1 cellular context compared by ENCODE assay signal in the genomic region with DNA sequence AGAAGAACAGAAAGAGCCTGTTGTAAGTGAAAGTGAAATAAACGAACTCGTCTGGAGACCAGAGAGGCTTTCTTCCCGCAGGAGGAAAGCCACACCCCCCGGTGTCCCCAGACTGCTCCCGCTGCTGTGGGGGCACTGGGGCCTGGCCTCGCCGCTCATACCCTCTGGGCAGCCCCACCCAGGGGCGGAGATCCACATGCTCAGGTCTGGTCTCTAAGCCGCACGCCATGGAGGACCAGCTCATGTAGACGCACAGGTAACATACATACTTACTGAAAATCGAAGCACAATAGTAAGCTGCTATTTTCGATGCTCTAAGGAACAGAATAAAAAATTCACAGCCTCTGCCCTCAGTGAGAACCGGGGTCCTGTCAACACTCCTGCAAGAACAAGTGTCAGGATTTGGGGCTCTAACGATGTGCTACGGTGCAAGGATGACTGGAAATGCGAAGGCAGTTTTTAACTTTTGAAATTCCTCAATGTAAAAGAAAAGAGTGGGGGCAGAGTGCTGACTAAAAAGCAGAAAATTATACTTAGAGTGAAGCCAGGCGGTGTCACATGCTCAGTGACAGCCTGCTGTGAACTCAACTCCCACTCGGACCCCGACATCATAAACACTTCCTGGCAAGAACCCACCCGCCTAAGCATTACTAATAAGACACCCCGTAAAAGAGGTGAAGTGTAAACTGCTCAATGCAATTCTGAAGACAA.
A peak's percentile ranks its signal among the peaks of the same experiment; 100 is the strongest.
TF ChIP-seq lines count a peak whose summit lies in the region.

No MANE protein-coding gene starts in this region.

TF ChIP-seq in GM12878, 131 proteins besides CTCF, POLR2A, EP300 and RAD21 (continued from another document and continues in another):
- TF ChIP-seq, protein P1, sequence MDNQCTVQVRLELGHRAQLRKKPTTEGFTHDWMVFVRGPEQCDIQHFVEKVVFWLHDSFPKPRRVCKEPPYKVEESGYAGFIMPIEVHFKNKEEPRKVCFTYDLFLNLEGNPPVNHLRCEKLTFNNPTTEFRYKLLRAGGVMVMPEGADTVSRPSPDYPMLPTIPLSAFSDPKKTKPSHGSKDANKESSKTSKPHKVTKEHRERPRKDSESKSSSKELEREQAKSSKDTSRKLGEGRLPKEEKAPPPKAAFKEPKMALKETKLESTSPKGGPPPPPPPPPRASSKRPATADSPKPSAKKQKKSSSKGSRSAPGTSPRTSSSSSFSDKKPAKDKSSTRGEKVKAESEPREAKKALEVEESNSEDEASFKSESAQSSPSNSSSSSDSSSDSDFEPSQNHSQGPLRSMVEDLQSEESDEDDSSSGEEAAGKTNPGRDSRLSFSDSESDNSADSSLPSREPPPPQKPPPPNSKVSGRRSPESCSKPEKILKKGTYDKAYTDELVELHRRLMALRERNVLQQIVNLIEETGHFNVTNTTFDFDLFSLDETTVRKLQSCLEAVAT (IDR thresholded peaks at IDR 0.05) = no peak
- TF ChIP-seq HCFC1 (IDR thresholded peaks at IDR 0.05; ENCODE audit: low read length) (no peak), TCF7 (IDR thresholded peaks at IDR 0.05; ENCODE audit: borderline replicate concordance) (no peak), BCL11A (IDR thresholded peaks at IDR 0.05; ENCODE audit: low read depth, low read length) (0 out of 2 replicates have a peak, but pooled peaks have one; percentile 13), MEF2B (IDR thresholded peaks at IDR 0.05; ENCODE audit: partially characterized antibody, poor library complexity, severe bottlenecking) (no peak), ZBED1 (IDR thresholded peaks at IDR 0.05; ENCODE audit: borderline replicate concordance) (0 out of 2 replicates have a peak, but pooled peaks have one; percentile 36), SUPT20H (IDR thresholded peaks at IDR 0.05; ENCODE audit: borderline replicate concordance, control insufficient read depth, low read depth, low read length) (no peak), BRCA1 (IDR thresholded peaks at IDR 0.05; ENCODE audit: low read depth, low read length) (no peak), BHLHE40 (IDR thresholded peaks at IDR 0.05; ENCODE audit: borderline replicate concordance in 1 of 2, low read depth in 2 of 2, low read length in 1 of 2) (0 out of 4 replicates have a peak, but pooled peaks of 1 of the 2 experiments have one; percentile 3), MEF2A (IDR thresholded peaks at IDR 0.05; ENCODE audit: insufficient read depth, low read depth, low read length) (0 out of 2 replicates have a peak, but pooled peaks have one; percentile 32), SP1 (IDR thresholded peaks at IDR 0.05; ENCODE audit: low read depth, low read length) (no peak), RBBP5 (conservative IDR thresholded peaks at IDR 0.05) (no peak), RAD51 (IDR thresholded peaks at IDR 0.05) (peak; percentile 70; the same call in 1 of the 2 replicates), CREM (IDR thresholded peaks at IDR 0.05; ENCODE audit: low read depth) (peak; percentile 32; the same call in 1 of the 2 replicates), SRF (IDR thresholded peaks at IDR 0.05; ENCODE audit: low read depth in 2 of 2, low read length in 2 of 2) (no peak), ZNF622 (IDR thresholded peaks at IDR 0.05) (no peak), ZNF384 (IDR thresholded peaks at IDR 0.05; ENCODE audit: borderline replicate concordance, low read depth, low read length) (no peak), SMC3 (IDR thresholded peaks at IDR 0.05; ENCODE audit: borderline replicate concordance, low read length) (no peak), NFYA (IDR thresholded peaks at IDR 0.05; ENCODE audit: borderline replicate concordance, low read depth, low read length) (no peak), TCF3 (IDR thresholded peaks at IDR 0.05; ENCODE audit: borderline replicate concordance, insufficient read depth, low read depth, low read length) (no peak), MTA2 (IDR thresholded peaks at IDR 0.05; ENCODE audit: low read depth) (no peak), BMI1 (IDR thresholded peaks at IDR 0.05; ENCODE audit: borderline replicate concordance) (no peak), SPI1 (IDR thresholded peaks at IDR 0.05; ENCODE audit: borderline replicate concordance, insufficient read depth, low read depth, low read length) (no peak), YBX1 (IDR thresholded peaks at IDR 0.05) (no peak), FOS (IDR thresholded peaks at IDR 0.05; ENCODE audit: borderline replicate concordance, extremely low read depth, insufficient read length) (no peak), SMAD1 (IDR thresholded peaks at IDR 0.05; ENCODE audit: low read depth, partially characterized antibody) (no peak), POLR2AphosphoS5 (IDR thresholded peaks at IDR 0.05; ENCODE audit: low read length) (no peak), FOXK2 (IDR thresholded peaks at IDR 0.05) (no peak), ESRRA (IDR thresholded peaks at IDR 0.05; ENCODE audit: low read length) (no peak), JUND (IDR thresholded peaks at IDR 0.05; ENCODE audit: low read depth, low read length) (no peak), ZZZ3 (IDR thresholded peaks at IDR 0.05; ENCODE audit: control insufficient read depth, insufficient read length, low read depth) (no peak)
- TF ChIP-seq, protein P2, sequence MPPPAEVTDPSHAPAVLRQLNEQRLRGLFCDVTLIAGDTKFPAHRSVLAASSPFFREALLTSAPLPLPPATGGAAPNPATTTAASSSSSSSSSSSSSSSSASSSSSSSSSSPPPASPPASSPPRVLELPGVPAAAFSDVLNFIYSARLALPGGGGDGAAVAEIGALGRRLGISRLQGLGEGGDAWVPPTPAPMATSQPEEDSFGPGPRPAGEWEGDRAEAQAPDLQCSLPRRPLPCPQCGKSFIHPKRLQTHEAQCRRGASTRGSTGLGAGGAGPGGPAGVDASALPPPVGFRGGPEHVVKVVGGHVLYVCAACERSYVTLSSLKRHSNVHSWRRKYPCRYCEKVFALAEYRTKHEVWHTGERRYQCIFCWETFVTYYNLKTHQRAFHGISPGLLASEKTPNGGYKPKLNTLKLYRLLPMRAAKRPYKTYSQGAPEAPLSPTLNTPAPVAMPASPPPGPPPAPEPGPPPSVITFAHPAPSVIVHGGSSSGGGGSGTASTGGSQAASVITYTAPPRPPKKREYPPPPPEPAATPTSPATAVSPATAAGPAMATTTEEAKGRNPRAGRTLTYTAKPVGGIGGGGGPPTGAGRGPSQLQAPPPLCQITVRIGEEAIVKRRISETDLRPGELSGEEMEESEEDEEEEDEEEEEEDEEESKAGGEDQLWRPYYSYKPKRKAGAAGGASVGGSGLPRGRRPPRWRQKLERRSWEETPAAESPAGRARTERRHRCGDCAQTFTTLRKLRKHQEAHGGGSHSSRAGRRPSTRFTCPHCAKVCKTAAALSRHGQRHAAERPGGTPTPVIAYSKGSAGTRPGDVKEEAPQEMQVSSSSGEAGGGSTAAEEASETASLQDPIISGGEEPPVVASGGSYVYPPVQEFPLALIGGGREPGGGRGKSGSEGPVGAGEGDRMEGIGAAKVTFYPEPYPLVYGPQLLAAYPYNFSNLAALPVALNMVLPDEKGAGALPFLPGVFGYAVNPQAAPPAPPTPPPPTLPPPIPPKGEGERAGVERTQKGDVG (CRISPR knock-in tag; IDR thresholded peaks at IDR 0.05) = no peak
- TF ChIP-seq, protein P3, sequence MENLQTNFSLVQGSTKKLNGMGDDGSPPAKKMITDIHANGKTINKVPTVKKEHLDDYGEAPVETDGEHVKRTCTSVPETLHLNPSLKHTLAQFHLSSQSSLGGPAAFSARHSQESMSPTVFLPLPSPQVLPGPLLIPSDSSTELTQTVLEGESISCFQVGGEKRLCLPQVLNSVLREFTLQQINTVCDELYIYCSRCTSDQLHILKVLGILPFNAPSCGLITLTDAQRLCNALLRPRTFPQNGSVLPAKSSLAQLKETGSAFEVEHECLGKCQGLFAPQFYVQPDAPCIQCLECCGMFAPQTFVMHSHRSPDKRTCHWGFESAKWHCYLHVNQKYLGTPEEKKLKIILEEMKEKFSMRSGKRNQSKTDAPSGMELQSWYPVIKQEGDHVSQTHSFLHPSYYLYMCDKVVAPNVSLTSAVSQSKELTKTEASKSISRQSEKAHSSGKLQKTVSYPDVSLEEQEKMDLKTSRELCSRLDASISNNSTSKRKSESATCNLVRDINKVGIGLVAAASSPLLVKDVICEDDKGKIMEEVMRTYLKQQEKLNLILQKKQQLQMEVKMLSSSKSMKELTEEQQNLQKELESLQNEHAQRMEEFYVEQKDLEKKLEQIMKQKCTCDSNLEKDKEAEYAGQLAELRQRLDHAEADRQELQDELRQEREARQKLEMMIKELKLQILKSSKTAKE (IDR thresholded peaks at IDR 0.05; ENCODE audit: low read depth, poor library complexity, severe bottlenecking) = no peak
- TF ChIP-seq, protein P4, sequence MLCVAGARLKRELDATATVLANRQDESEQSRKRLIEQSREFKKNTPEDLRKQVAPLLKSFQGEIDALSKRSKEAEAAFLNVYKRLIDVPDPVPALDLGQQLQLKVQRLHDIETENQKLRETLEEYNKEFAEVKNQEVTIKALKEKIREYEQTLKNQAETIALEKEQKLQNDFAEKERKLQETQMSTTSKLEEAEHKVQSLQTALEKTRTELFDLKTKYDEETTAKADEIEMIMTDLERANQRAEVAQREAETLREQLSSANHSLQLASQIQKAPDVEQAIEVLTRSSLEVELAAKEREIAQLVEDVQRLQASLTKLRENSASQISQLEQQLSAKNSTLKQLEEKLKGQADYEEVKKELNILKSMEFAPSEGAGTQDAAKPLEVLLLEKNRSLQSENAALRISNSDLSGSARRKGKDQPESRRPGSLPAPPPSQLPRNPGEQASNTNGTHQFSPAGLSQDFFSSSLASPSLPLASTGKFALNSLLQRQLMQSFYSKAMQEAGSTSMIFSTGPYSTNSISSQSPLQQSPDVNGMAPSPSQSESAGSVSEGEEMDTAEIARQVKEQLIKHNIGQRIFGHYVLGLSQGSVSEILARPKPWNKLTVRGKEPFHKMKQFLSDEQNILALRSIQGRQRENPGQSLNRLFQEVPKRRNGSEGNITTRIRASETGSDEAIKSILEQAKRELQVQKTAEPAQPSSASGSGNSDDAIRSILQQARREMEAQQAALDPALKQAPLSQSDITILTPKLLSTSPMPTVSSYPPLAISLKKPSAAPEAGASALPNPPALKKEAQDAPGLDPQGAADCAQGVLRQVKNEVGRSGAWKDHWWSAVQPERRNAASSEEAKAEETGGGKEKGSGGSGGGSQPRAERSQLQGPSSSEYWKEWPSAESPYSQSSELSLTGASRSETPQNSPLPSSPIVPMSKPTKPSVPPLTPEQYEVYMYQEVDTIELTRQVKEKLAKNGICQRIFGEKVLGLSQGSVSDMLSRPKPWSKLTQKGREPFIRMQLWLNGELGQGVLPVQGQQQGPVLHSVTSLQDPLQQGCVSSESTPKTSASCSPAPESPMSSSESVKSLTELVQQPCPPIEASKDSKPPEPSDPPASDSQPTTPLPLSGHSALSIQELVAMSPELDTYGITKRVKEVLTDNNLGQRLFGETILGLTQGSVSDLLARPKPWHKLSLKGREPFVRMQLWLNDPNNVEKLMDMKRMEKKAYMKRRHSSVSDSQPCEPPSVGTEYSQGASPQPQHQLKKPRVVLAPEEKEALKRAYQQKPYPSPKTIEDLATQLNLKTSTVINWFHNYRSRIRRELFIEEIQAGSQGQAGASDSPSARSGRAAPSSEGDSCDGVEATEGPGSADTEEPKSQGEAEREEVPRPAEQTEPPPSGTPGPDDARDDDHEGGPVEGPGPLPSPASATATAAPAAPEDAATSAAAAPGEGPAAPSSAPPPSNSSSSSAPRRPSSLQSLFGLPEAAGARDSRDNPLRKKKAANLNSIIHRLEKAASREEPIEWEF (IDR thresholded peaks at IDR 0.05; ENCODE audit: insufficient replicate concordance, low read depth, low read length) = no peak
- TF ChIP-seq, protein P5, sequence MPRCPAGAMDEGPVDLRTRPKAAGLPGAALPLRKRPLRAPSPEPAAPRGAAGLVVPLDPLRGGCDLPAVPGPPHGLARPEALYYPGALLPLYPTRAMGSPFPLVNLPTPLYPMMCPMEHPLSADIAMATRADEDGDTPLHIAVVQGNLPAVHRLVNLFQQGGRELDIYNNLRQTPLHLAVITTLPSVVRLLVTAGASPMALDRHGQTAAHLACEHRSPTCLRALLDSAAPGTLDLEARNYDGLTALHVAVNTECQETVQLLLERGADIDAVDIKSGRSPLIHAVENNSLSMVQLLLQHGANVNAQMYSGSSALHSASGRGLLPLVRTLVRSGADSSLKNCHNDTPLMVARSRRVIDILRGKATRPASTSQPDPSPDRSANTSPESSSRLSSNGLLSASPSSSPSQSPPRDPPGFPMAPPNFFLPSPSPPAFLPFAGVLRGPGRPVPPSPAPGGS (IDR thresholded peaks at IDR 0.05; ENCODE audit: borderline replicate concordance, insufficient read depth, low read depth, low read length, poor library complexity, severe bottlenecking) = peak; percentile 17
- TF ChIP-seq, protein P6, sequence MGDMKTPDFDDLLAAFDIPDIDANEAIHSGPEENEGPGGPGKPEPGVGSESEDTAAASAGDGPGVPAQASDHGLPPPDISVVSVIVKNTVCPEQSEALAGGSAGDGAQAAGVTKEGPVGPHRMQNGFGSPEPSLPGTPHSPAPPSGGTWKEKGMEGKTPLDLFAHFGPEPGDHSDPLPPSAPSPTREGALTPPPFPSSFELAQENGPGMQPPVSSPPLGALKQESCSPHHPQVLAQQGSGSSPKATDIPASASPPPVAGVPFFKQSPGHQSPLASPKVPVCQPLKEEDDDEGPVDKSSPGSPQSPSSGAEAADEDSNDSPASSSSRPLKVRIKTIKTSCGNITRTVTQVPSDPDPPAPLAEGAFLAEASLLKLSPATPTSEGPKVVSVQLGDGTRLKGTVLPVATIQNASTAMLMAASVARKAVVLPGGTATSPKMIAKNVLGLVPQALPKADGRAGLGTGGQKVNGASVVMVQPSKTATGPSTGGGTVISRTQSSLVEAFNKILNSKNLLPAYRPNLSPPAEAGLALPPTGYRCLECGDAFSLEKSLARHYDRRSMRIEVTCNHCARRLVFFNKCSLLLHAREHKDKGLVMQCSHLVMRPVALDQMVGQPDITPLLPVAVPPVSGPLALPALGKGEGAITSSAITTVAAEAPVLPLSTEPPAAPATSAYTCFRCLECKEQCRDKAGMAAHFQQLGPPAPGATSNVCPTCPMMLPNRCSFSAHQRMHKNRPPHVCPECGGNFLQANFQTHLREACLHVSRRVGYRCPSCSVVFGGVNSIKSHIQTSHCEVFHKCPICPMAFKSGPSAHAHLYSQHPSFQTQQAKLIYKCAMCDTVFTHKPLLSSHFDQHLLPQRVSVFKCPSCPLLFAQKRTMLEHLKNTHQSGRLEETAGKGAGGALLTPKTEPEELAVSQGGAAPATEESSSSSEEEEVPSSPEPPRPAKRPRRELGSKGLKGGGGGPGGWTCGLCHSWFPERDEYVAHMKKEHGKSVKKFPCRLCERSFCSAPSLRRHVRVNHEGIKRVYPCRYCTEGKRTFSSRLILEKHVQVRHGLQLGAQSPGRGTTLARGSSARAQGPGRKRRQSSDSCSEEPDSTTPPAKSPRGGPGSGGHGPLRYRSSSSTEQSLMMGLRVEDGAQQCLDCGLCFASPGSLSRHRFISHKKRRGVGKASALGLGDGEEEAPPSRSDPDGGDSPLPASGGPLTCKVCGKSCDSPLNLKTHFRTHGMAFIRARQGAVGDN (IDR thresholded peaks at IDR 0.05) = no peak
- TF ChIP-seq, protein P7, sequence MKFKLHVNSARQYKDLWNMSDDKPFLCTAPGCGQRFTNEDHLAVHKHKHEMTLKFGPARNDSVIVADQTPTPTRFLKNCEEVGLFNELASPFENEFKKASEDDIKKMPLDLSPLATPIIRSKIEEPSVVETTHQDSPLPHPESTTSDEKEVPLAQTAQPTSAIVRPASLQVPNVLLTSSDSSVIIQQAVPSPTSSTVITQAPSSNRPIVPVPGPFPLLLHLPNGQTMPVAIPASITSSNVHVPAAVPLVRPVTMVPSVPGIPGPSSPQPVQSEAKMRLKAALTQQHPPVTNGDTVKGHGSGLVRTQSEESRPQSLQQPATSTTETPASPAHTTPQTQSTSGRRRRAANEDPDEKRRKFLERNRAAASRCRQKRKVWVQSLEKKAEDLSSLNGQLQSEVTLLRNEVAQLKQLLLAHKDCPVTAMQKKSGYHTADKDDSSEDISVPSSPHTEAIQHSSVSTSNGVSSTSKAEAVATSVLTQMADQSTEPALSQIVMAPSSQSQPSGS (IDR thresholded peaks at IDR 0.05; ENCODE audit: low read length) = 0 out of 2 replicates have a peak, but pooled peaks have one; percentile 38
